17 cellular contexts compared by ENCODE assay signal in the genomic region with DNA sequence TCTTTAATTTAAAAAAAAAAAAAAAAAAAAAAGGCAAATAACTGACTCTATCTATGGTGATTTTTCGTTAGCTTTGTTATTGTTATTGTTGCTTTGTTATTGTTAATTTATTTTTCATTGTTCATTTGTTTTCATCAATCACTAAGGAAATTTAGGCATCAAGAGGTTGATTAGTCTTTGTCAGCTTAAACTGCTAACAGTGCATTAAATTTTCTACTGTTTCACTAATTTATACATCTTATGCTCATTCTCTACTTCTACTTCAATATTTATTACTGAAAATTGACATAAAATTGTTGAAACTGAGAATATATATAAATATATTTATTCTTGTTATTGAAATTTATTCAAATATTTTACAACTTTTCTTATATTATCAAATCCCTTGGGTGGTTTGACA. TPM values are rescaled to one million over a fixed set of nuclear protein-coding genes. Genes with fewer than 3 reads are reported as not detected.
DNase-seq lines count a peak whose midpoint lies in the region; ATAC-seq, FAIRE-seq and TF ChIP-seq lines count a peak whose summit lies in the region.
"Had no signal": no experiment of that assay in that cellular context is flagged by ENCODE, and none has a peak within 500 bp of the region (broad histone marks: within the 10 kb centered on the region; RNA-seq: fewer than 3 reads in every experiment).

No MANE protein-coding gene starts in this region.

- ATAC-seq in K562: no peak
- ATAC-seq: A549, GM23338 had no signal

- intact Hi-C loops in K562 (cut with micrococcal nuclease): no loop called here
- intact Hi-C loops in activated naive CD4-positive, alpha-beta T cell treated with anti-CD3 and anti-CD28 coated beads for 36 hours (cut with micrococcal nuclease): no loop called here
- intact Hi-C loops in head of caudate nucleus (cut with DNase I): no loop called here
- intact Hi-C loops in activated T-helper 2 cell treated with anti-CD3 and anti-CD28 coated beads, Interferon-gamma antibody, Interleukin-2, Interleukin-4, amounts not matched to agents 10 μg/mL and 5 μg/mL and 100 μg/mL, durations not matched to agents 14 hours and 24 hours and 36 hours (cut with micrococcal nuclease): no loop called here

- no peaks in the 10 kb centered on the region for H3K9me3 Mint-ChIP-seq in activated naive CD4-positive, alpha-beta T cell treated with anti-CD3 and anti-CD28 coated beads for 36 hours
- H3K9me3 Mint-ChIP-seq in activated T-helper 2 cell treated with anti-CD3 and anti-CD28 coated beads, Interferon-gamma antibody, Interleukin-2, Interleukin-4, amounts not matched to agents 10 μg/mL and 5 μg/mL and 100 μg/mL, durations not matched to agents 14 hours and 24 hours and 36 hours: no peaks in the 10 kb centered on the region
- H3K9me3 Mint-ChIP-seq: CD4-positive, alpha-beta T cell; GM23338 had no signal

- H3K4me3 ChIP-seq in K562 (no peak overlapping the region), hepatocyte (no peak overlapping the region)
- H3K4me3 ChIP-seq: A549, GM23338 had no signal

- no peaks in the 10 kb centered on the region for H3K79me2 ChIP-seq in K562 (ENCODE audit: control insufficient read depth, insufficient read depth, low read length)
- H3K79me2 ChIP-seq in hepatocyte: peaks cover 8% of the 10 kb centered on the region

- H3K27ac ChIP-seq in K562 (ENCODE audit: extremely low read depth, low read depth, low read length): no peak overlapping the region
- H3K27ac ChIP-seq in hepatocyte: peak overlapping the region; percentile 76
- H3K27ac ChIP-seq: A549, C4-2B had no signal

- peaks cover 10% of the 10 kb centered on the region for H3K36me3 Mint-ChIP-seq in activated naive CD4-positive, alpha-beta T cell treated with anti-CD3 and anti-CD28 coated beads for 36 hours (ENCODE audit: low read depth)
- peaks cover 19% of the 10 kb centered on the region for H3K36me3 Mint-ChIP-seq in activated T-helper 2 cell treated with anti-CD3 and anti-CD28 coated beads, Interferon-gamma antibody, Interleukin-2, Interleukin-4, amounts not matched to agents 10 μg/mL and 5 μg/mL and 100 μg/mL, durations not matched to agents 14 hours and 24 hours and 36 hours (ENCODE audit: low read depth)

- no peak for TF ChIP-seq EP300 in K562 (IDR thresholded peaks at IDR 0.05; ENCODE audit: low read length)

- TF ChIP-seq POLR2A in K562 (conservative IDR thresholded peaks at IDR 0.05): no peak

- no TSS peak for BruUV-seq in K562 (replicated peaks; lab: Mats Ljungman, UMichigan)

- H3K27me3 Mint-ChIP-seq in activated naive CD4-positive, alpha-beta T cell treated with anti-CD3 and anti-CD28 coated beads for 36 hours (ENCODE audit: low read depth): no peaks in the 10 kb centered on the region
- peaks cover 3% of the 10 kb centered on the region for H3K27me3 Mint-ChIP-seq in activated T-helper 2 cell treated with anti-CD3 and anti-CD28 coated beads, Interferon-gamma antibody, Interleukin-2, Interleukin-4, amounts not matched to agents 10 μg/mL and 5 μg/mL and 100 μg/mL, durations not matched to agents 14 hours and 24 hours and 36 hours (ENCODE audit: low read depth)
- H3K27me3 Mint-ChIP-seq: CD4-positive, alpha-beta T cell had no signal

- no peaks in the 10 kb centered on the region for H3K9me3 ChIP-seq in K562 (replicated peaks; ENCODE audit: control insufficient read depth, insufficient read depth, low read depth, low read length)
- H3K9me3 ChIP-seq in hepatocyte (ENCODE audit: low read depth): no peaks in the 10 kb centered on the region
- H3K9me3 ChIP-seq: A549, Caco-2 had no signal

- TF ChIP-seq CTCF in K562 (IDR thresholded peaks at IDR 0.05 in 2 of 3, conservative IDR thresholded peaks at IDR 0.05 in 1 of 3; ENCODE audit: insufficient read depth in 2 of 3, low read depth in 1 of 3, low read length in 3 of 3) (no peak), hepatocyte (IDR thresholded peaks at IDR 0.05; ENCODE audit: poor library complexity) (no peak)

- H3K4me1 Mint-ChIP-seq in activated naive CD4-positive, alpha-beta T cell treated with anti-CD3 and anti-CD28 coated beads for 36 hours (ENCODE audit: low read depth): no peaks in the 10 kb centered on the region
- H3K4me1 Mint-ChIP-seq in activated T-helper 2 cell treated with anti-CD3 and anti-CD28 coated beads, Interferon-gamma antibody, Interleukin-2, Interleukin-4, amounts not matched to agents 10 μg/mL and 5 μg/mL and 100 μg/mL, durations not matched to agents 14 hours and 24 hours and 36 hours (ENCODE audit: low read depth): peaks cover 1% of the 10 kb centered on the region

- no peak overlapping the region for H3K27ac Mint-ChIP-seq in activated naive CD4-positive, alpha-beta T cell treated with anti-CD3 and anti-CD28 coated beads for 36 hours
- no peak overlapping the region for H3K27ac Mint-ChIP-seq in activated T-helper 2 cell treated with anti-CD3 and anti-CD28 coated beads, Interferon-gamma antibody, Interleukin-2, Interleukin-4, amounts not matched to agents 10 μg/mL and 5 μg/mL and 100 μg/mL, durations not matched to agents 14 hours and 24 hours and 36 hours
- H3K27ac Mint-ChIP-seq: CD4-positive, alpha-beta T cell; GM23338 had no signal

- 0% methylated on average over 1 of the region's 1 CpG for WGBS in K562 (ENCODE audit: insufficient coverage, low coverage, missing lambda C conversion rate)
- 100% methylated on average over 1 of the region's 1 CpG for WGBS in hepatocyte (ENCODE audit: low lambda C conversion rate, missing lambda C conversion rate)

- H4K20me1 ChIP-seq in K562 (replicated peaks; ENCODE audit: control insufficient read depth, insufficient read depth, low read length) (no peaks in the 10 kb centered on the region), hepatocyte (ENCODE audit: insufficient read depth, poor library complexity, severe bottlenecking) (no peaks in the 10 kb centered on the region)

- CTCF ChIA-PET in K562 (lab: Yijun Ruan, JAX; ENCODE audit: low intra/inter-chr PET ratio): no interaction called here
- CTCF ChIA-PET in activated naive CD4-positive, alpha-beta T cell treated with anti-CD3 and anti-CD28 coated beads for 36 hours (lab: Charles Lee): interaction anchor here (0.6 kb wide), 1 partner anchor 466 kb away, joined by 3 read pairs; no protein-coding TSS in a partner anchor

- no peaks in the 10 kb centered on the region for H3K9me1 ChIP-seq in K562 (ENCODE audit: control insufficient read depth, insufficient read depth, low read length)

- no peak overlapping the region for H3K4me3 Mint-ChIP-seq in activated naive CD4-positive, alpha-beta T cell treated with anti-CD3 and anti-CD28 coated beads for 36 hours
- no peak overlapping the region for H3K4me3 Mint-ChIP-seq in activated T-helper 2 cell treated with anti-CD3 and anti-CD28 coated beads, Interferon-gamma antibody, Interleukin-2, Interleukin-4, amounts not matched to agents 10 μg/mL and 5 μg/mL and 100 μg/mL, durations not matched to agents 14 hours and 24 hours and 36 hours (ENCODE audit: low read depth)
- H3K4me3 Mint-ChIP-seq: CD4-positive, alpha-beta T cell; GM23338 had no signal

- DNase-seq in GM19239 (ENCODE audit: insufficient read length, low spot score) (no peak), K562 (ENCODE audit: extremely low read depth in 1 of 4, low spot score in 3 of 4) (no peak), hepatocyte (ENCODE audit: low spot score) (no peak), T1000 (lab: John Stamatoyannopoulos, UW) (no peak), head of caudate nucleus (no peak)
- no peak for DNase-seq in activated naive CD4-positive, alpha-beta T cell treated with anti-CD3 and anti-CD28 coated beads for 36 hours
- DNase-seq in activated T-helper 2 cell treated with anti-CD3 and anti-CD28 coated beads, Interferon-gamma antibody, Interleukin-2, Interleukin-4, amounts not matched to agents 10 μg/mL and 5 μg/mL and 100 μg/mL, durations not matched to agents 14 hours and 24 hours and 36 hours (ENCODE audit: low spot score): no peak
- DNase-seq: AML-193; Caco-2; CD4-positive, alpha-beta T cell; GDM1 had no signal

- H2AFZ ChIP-seq in K562 (ENCODE audit: low read depth, low read length) (no peak overlapping the region), hepatocyte (no peak overlapping the region)
- H2AFZ ChIP-seq: GM23338 had no signal

- no peaks in the 10 kb centered on the region for H3K4me1 ChIP-seq in K562 (replicated peaks in 1 of 2; ENCODE audit: control insufficient read depth in 2 of 2, insufficient read depth in 2 of 2, low read length in 2 of 2)
- H3K4me1 ChIP-seq in hepatocyte (ENCODE audit: insufficient read depth): no peaks in the 10 kb centered on the region

- TF ChIP-seq RAD21 in K562 (CRISPR knock-in tag; conservative IDR thresholded peaks at IDR 0.05 in 1 of 2, IDR thresholded peaks at IDR 0.05 in 1 of 2): no peak

- H3K27me3 ChIP-seq in K562 (ENCODE audit: control insufficient read depth in 2 of 2, insufficient read depth in 2 of 2, low read length in 2 of 2): no peaks in the 10 kb centered on the region
- H3K27me3 ChIP-seq in hepatocyte: no peaks in the 10 kb centered on the region

- FAIRE-seq in GM19239 (lab: Jason Lieb, UNC): peak; percentile 40
- no peak for FAIRE-seq in K562 (lab: Jason Lieb, UNC)
- FAIRE-seq: A549, GM18507, H54, HTR-8/SVneo had no signal

- H3K9ac ChIP-seq in K562 (ENCODE audit: insufficient read depth in 1 of 2, low read depth in 2 of 2, low read length in 2 of 2): no peak overlapping the region

- POLR2A ChIA-PET in K562 (lab: Yijun Ruan, JAX): no interaction called here

- H3K36me3 ChIP-seq in K562 (ENCODE audit: control insufficient read depth, insufficient read depth, low read length): no peaks in the 10 kb centered on the region
- H3K36me3 ChIP-seq in hepatocyte (replicated peaks; ENCODE audit: insufficient read depth, low read depth): no peaks in the 10 kb centered on the region

- in situ Hi-C loops in K562 (cut with MboI): no loop called here

- no peaks in the 10 kb centered on the region for H3K9me2 ChIP-seq in hepatocyte (replicated peaks; ENCODE audit: insufficient read depth)

- H3K4me2 ChIP-seq in K562 (ENCODE audit: insufficient read depth, low read length): no peak overlapping the region
- H3K4me2 ChIP-seq in hepatocyte: no peak overlapping the region
- H3K4me2 ChIP-seq: GM23338 had no signal

RNA-seq across cellular contexts. Expression of gene TBCEL, which starts 24.0 kb away (rescaled TPM):
- total RNA-seq in K562 (2011; cell fraction: chromatin; rRNA removed; ENCODE audit: low replicate concordance): 1.6 and 7.0 TPM in 2 replicates
- 0.67 and 1.8 TPM in 2 replicates for total RNA-seq in K562 (2011; cell fraction: nucleolus; rRNA removed)
- total RNA-seq in K562 (2011; cell fraction: nucleoplasm; rRNA removed): 3.7 and 4.0 TPM in 2 replicates
- total RNA-seq in K562 (2014; rRNA removed): 1.3 and 1.4 TPM in 2 replicates
- 2.3 and 2.9 TPM in 2 replicates for total RNA-seq in K562 (2014; rRNA removed; fragmentation: Illumina TruSeq; extraction: Trizol)
- total RNA-seq in K562 (2015; rRNA removed; fragmentation: Illumina TruSeq; extraction: Trizol): 2.1 and 2.2 TPM in 2 replicates
- 2.0 and 2.1 TPM in 2 replicates for total RNA-seq in K562 (2021)
- 0.38 and 1.3 TPM in 2 replicates for polyA plus RNA-seq in K562 (2011; rRNA removed)
- 0.09 and 0.10 TPM in 2 replicates for polyA plus RNA-seq in K562 (2011; cell fraction: cytosol; rRNA removed)
- 0.73 and 0.81 TPM in 2 replicates for polyA plus RNA-seq in K562 (2011; cell fraction: nucleus; rRNA removed)
- 1.1 and 2.6 TPM in 2 replicates for polyA plus RNA-seq in K562 (2012)
- polyA plus RNA-seq in K562 (2014; fragmentation: Illumina TruSeq; extraction: Trizol): 1.4 and 1.7 TPM in 2 replicates
- polyA plus RNA-seq in K562 (2014; fragmentation: Nextera tagmentation; extraction: Ambion mirVana): under 1 TPM; 0.39 to 0.86 TPM
- polyA plus RNA-seq in K562 (2014; rRNA removed): 1.6 and 2.2 TPM in 2 replicates
- polyA minus RNA-seq in K562 (2011; rRNA and poly(A)+ RNA removed): 0.84 and 3.9 TPM in 2 replicates
- polyA minus RNA-seq in K562 (2011; cell fraction: cytosol; rRNA and poly(A)+ RNA removed): 0.48 TPM in 1 of 2 replicates, not detected in the other
- polyA minus RNA-seq in K562 (2011; cell fraction: nucleus; rRNA and poly(A)+ RNA removed): 1.6 and 2.7 TPM in 2 replicates
- total RNA-seq in hepatocyte: 16.7 and 19.3 TPM in 2 replicates
- 7.2 and 9.2 TPM in 2 replicates for polyA plus RNA-seq in hepatocyte
- total RNA-seq in activated naive CD4-positive, alpha-beta T cell treated with anti-CD3 and anti-CD28 coated beads for 36 hours: 1 to 10 TPM; 5.2 to 5.3 TPM
- 8.2 and 9.2 TPM in 2 replicates for total RNA-seq in activated T-helper 2 cell treated with anti-CD3 and anti-CD28 coated beads, Interferon-gamma antibody, Interleukin-2, Interleukin-4, amounts not matched to agents 10 μg/mL and 5 μg/mL and 100 μg/mL, durations not matched to agents 14 hours and 24 hours and 36 hours

RNA-seq across cellular contexts. Expression of gene TECTA, which starts 53.1 kb away (rescaled TPM):
- total RNA-seq in K562 (2011; cell fraction: chromatin; rRNA removed; ENCODE audit: low replicate concordance): 0.05 TPM in 1 of 2 replicates, not detected in the other
- under 0.01 TPM in 1 of 2 replicates, not detected in the other for total RNA-seq in K562 (2011; cell fraction: nucleolus; rRNA removed)
- total RNA-seq in K562 (2011; cell fraction: nucleoplasm; rRNA removed): not detected in 2 replicates
- under 0.01 TPM in 1 of 2 replicates, not detected in the other for total RNA-seq in K562 (2014; rRNA removed)
- total RNA-seq in K562 (2014; rRNA removed; fragmentation: Illumina TruSeq; extraction: Trizol): not detected in 2 replicates
- total RNA-seq in K562 (2015; rRNA removed; fragmentation: Illumina TruSeq; extraction: Trizol): 0.04 TPM in 1 of 2 replicates, not detected in the other
- not detected in 2 replicates for total RNA-seq in K562 (2021)
- polyA plus RNA-seq in K562 (2011; rRNA removed): 0.09 TPM in 1 of 2 replicates, not detected in the other
- not detected in 2 replicates for polyA plus RNA-seq in K562 (2011; cell fraction: cytosol; rRNA removed)
- polyA plus RNA-seq in K562 (2011; cell fraction: nucleus; rRNA removed): 0.04 TPM in 1 of 2 replicates, not detected in the other
- 0.03 and 0.08 TPM in 2 replicates for polyA plus RNA-seq in K562 (2012)
- polyA plus RNA-seq in K562 (2014; fragmentation: Illumina TruSeq; extraction: Trizol): 0.03 TPM in 1 of 2 replicates, not detected in the other
- polyA plus RNA-seq in K562 (2014; fragmentation: Nextera tagmentation; extraction: Ambion mirVana): not detected
- 0.03 and 0.07 TPM in 2 replicates for polyA plus RNA-seq in K562 (2014; rRNA removed)
- 0.03 TPM in 1 of 2 replicates, not detected in the other for polyA minus RNA-seq in K562 (2011; rRNA and poly(A)+ RNA removed)
- polyA minus RNA-seq in K562 (2011; cell fraction: cytosol; rRNA and poly(A)+ RNA removed): not detected in 2 replicates
- polyA minus RNA-seq in K562 (2011; cell fraction: nucleus; rRNA and poly(A)+ RNA removed): not detected in 2 replicates
- 0.12 and 0.50 TPM in 2 replicates for total RNA-seq in hepatocyte
- polyA plus RNA-seq in hepatocyte: 0.17 and 0.44 TPM in 2 replicates
- under 1 TPM; 0.07 to 0.12 TPM for total RNA-seq in activated naive CD4-positive, alpha-beta T cell treated with anti-CD3 and anti-CD28 coated beads for 36 hours
- total RNA-seq in activated T-helper 2 cell treated with anti-CD3 and anti-CD28 coated beads, Interferon-gamma antibody, Interleukin-2, Interleukin-4, amounts not matched to agents 10 μg/mL and 5 μg/mL and 100 μg/mL, durations not matched to agents 14 hours and 24 hours and 36 hours: 0.09 and 0.46 TPM in 2 replicates
